24 cellular contexts compared by ENCODE assay signal in genomic region chr16:52671560-52671959, GRCh38.
"Had no signal": no experiment of that assay in that cellular context is flagged by ENCODE, and none has a peak within 500 bp of the region (broad histone marks: within the 10 kb centered on the region; RNA-seq: fewer than 3 reads in every experiment).

No MANE protein-coding gene starts in this region.

- ATAC-seq: natural killer cell; right cardiac atrium; stimulated activated effector memory CD8-positive, alpha-beta T cell treated with anti-CD3 and anti-CD28 coated beads, Interleukin-12 subunit alpha, Interleukin-12 subunit beta, amount 100 ng/mL, for 72 hours; stimulated activated naive CD8-positive, alpha-beta T cell treated with anti-CD3 and anti-CD28 coated beads, Interleukin-15, amount 100 ng/mL, for 72 hours had no signal

- H3K9ac ChIP-seq: neural progenitor cell had no signal

- H3K9me3 ChIP-seq: neutrophil, sigmoid colon, uterus had no signal

- H3K36me3 ChIP-seq: left ventricle myocardium inferior, neural progenitor cell, neutrophil, sigmoid colon, spleen, tibial nerve, uterus had no signal

- DNase-seq: hypothalamus; immature natural killer cell; islet precursor cell; left ventricle myocardium inferior; mesendoderm; naive B cell; natural killer cell; nephron progenitor cell; occipital lobe; retina; right cardiac atrium; sigmoid colon; small intestine; spleen; stimulated activated CD4-positive, alpha-beta T cell treated with anti-CD3 and anti-CD28 coated beads, Interleukin-4, amount 100 ng/mL, for 24 hours; stimulated activated naive CD4-positive, alpha-beta T cell treated with Interleukin-2 at 50 U/mL for 16 hours; stimulated activated naive CD8-positive, alpha-beta T cell treated with anti-CD3 and anti-CD28 coated beads, Interleukin-15, amount 100 ng/mL, for 72 hours; substantia nigra; uterus had no signal

- H2AFZ ChIP-seq: neural progenitor cell had no signal

- H3K4me2 ChIP-seq: neural progenitor cell had no signal

- H3K27me3 ChIP-seq: neural progenitor cell, neutrophil, sigmoid colon, spleen, tibial nerve, uterus had no signal

- H3K27ac ChIP-seq: left ventricle myocardium inferior, neural progenitor cell, neutrophil, sigmoid colon, spleen, tibial nerve, uterus had no signal

- FAIRE-seq: small intestine had no signal

- H3K4me1 ChIP-seq: left ventricle myocardium inferior, neural progenitor cell, sigmoid colon, spleen, tibial nerve, uterus had no signal

- H3K4me3 ChIP-seq: left ventricle myocardium inferior, lung, neural progenitor cell, sigmoid colon, spleen, tibial nerve, uterus had no signal
